ENCODE assay signal across 29 cellular contexts in genomic region chr2:101383016-101383541, GRCh38. TPM values are rescaled to one million over a fixed set of nuclear protein-coding genes. Genes with fewer than 3 reads are reported as not detected.
"Had no signal": no experiment of that assay in that cellular context is flagged by ENCODE, and none has a peak within 500 bp of the region (broad histone marks: within the 10 kb centered on the region; RNA-seq: fewer than 3 reads in every experiment).

No MANE protein-coding gene starts in this region.

- H3K36me3 Mint-ChIP-seq: activated CD4-positive, alpha-beta memory T cell treated with anti-CD3 and anti-CD28 coated beads for 36 hours; activated naive CD8-positive, alpha-beta T cell had no signal

- H3K9me3 Mint-ChIP-seq: activated CD4-positive, alpha-beta memory T cell treated with anti-CD3 and anti-CD28 coated beads for 36 hours; activated CD4-positive, alpha-beta T cell treated with anti-CD3 and anti-CD28 coated beads, Interleukin-2, amount 10 ng/mL, durations not matched to agents 24 days and 14 days; activated T-cell treated with anti-CD3 and anti-CD28 coated beads, Interleukin-2, amount 50 U/mL, for 4 hours; activated T-helper 17 cell treated with anti-CD3 and anti-CD28 coated beads, Interleukin-2, amount 50 U/mL, for 72 hours; central memory CD8-positive, alpha-beta T cell had no signal

- H3K4me1 Mint-ChIP-seq: activated T-helper 17 cell treated with anti-CD3 and anti-CD28 coated beads, Interleukin-2, amount 50 U/mL, for 72 hours had no signal

- DNase-seq: activated CD4-positive, alpha-beta memory T cell treated with anti-CD3 and anti-CD28 coated beads for 36 hours; activated CD4-positive, alpha-beta T cell treated with anti-CD3 and anti-CD28 coated beads for 36 hours; activated CD4-positive, alpha-beta T cell treated with anti-CD3 and anti-CD28 coated beads, Interleukin-2, amount 10 ng/mL, durations not matched to agents 24 days and 14 days; activated CD4-positive, CD25-positive, alpha-beta regulatory T cell; activated CD4-positive, CD25-positive, alpha-beta regulatory T cell treated with anti-CD3 and anti-CD28 coated beads, Interleukin-2, amount 50 U/mL, for 72 hours; activated CD8-positive, alpha-beta T cell treated with anti-CD3 and anti-CD28 coated beads, Interleukin-2, amount 10 ng/mL, durations not matched to agents 7 days and 5 days; activated effector memory CD4-positive, alpha-beta T cell treated with Interleukin-2 at 50 U/mL for 16 hours; activated gamma-delta T cell treated with Interleukin-2 at 50 U/mL for 16 hours; activated naive CD4-positive, alpha-beta T cell treated with anti-CD3 and anti-CD28 coated beads, Interleukin-2, amount 50 U/mL, for 16 hours; activated naive CD4-positive, alpha-beta T cell treated with Interleukin-2 at 50 U/mL for 16 hours; activated T-cell treated with anti-CD3 and anti-CD28 coated beads, Interleukin-2, amount 50 U/mL, for 4 hours; amniotic stem cell; anterior cingulate cortex; brain microvascular endothelial cell; cortex of kidney; effector CD8-positive, alpha-beta T cell; esophagus squamous epithelium; foreskin melanocyte; heart left ventricle; T-helper 2 cell had no signal

- H3K4me3 Mint-ChIP-seq: activated CD4-positive, alpha-beta memory T cell treated with anti-CD3 and anti-CD28 coated beads for 36 hours; activated CD4-positive, alpha-beta T cell treated with anti-CD3 and anti-CD28 coated beads for 36 hours; activated CD4-positive, alpha-beta T cell treated with anti-CD3 and anti-CD28 coated beads, Interleukin-2, amount 10 ng/mL, durations not matched to agents 24 days and 14 days; activated CD8-positive, alpha-beta T cell treated with anti-CD3 and anti-CD28 coated beads, Interleukin-2, amount 10 ng/mL, durations not matched to agents 7 days and 5 days; activated naive CD8-positive, alpha-beta T cell; activated T-cell treated with anti-CD3 and anti-CD28 coated beads, Interleukin-2, amount 50 U/mL, for 4 hours; activated T-helper 17 cell treated with anti-CD3 and anti-CD28 coated beads, Interleukin-2, amount 50 U/mL, for 72 hours; central memory CD8-positive, alpha-beta T cell had no signal

- FAIRE-seq: astrocyte, bronchial epithelial cell, colon had no signal

- H3K27ac Mint-ChIP-seq: activated CD4-positive, alpha-beta memory T cell treated with anti-CD3 and anti-CD28 coated beads for 36 hours; activated CD4-positive, alpha-beta T cell treated with anti-CD3 and anti-CD28 coated beads for 36 hours; activated CD4-positive, alpha-beta T cell treated with anti-CD3 and anti-CD28 coated beads, Interleukin-2, amount 10 ng/mL, durations not matched to agents 24 days and 14 days; activated CD8-positive, alpha-beta T cell treated with anti-CD3 and anti-CD28 coated beads, Interleukin-2, amount 10 ng/mL, durations not matched to agents 7 days and 5 days; activated naive CD8-positive, alpha-beta T cell; activated T-helper 17 cell treated with anti-CD3 and anti-CD28 coated beads, Interleukin-2, amount 50 U/mL, for 72 hours had no signal

- H3K27ac ChIP-seq: brain microvascular endothelial cell, epithelial cell of prostate, esophagus squamous epithelium, heart left ventricle had no signal

- ATAC-seq: activated CD4-positive, alpha-beta T cell treated with anti-CD3 and anti-CD28 coated beads for 36 hours; activated CD8-positive, alpha-beta T cell treated with anti-CD3 and anti-CD28 coated beads, Interleukin-2, amount 10 ng/mL, durations not matched to agents 7 days and 5 days; activated T-cell treated with anti-CD3 and anti-CD28 coated beads, Interleukin-2, amount 50 U/mL, for 4 hours; activated T-helper 17 cell treated with anti-CD3 and anti-CD28 coated beads, Interleukin-2, amount 50 U/mL, for 72 hours; heart left ventricle had no signal

- H3K4me3 ChIP-seq: esophagus squamous epithelium, heart left ventricle had no signal

- H3K9me3 ChIP-seq: esophagus squamous epithelium, heart left ventricle had no signal

- H3K36me3 ChIP-seq: brain microvascular endothelial cell, esophagus squamous epithelium, heart left ventricle had no signal

RNA-seq across cellular contexts. Expression of gene CREG2, which starts 4.2 kb away (rescaled TPM):
- total RNA-seq: activated CD4-positive, alpha-beta memory T cell treated with anti-CD3 and anti-CD28 coated beads for 36 hours; activated CD4-positive, alpha-beta T cell treated with anti-CD3 and anti-CD28 coated beads for 36 hours; activated CD4-positive, alpha-beta T cell treated with anti-CD3 and anti-CD28 coated beads, Interleukin-2, amount 10 ng/mL, durations not matched to agents 24 days and 14 days; activated CD8-positive, alpha-beta memory T cell treated with anti-CD3 and anti-CD28 coated beads for 36 hours; activated CD8-positive, alpha-beta T cell treated with anti-CD3 and anti-CD28 coated beads, Interleukin-2, amount 10 ng/mL, durations not matched to agents 7 days and 5 days; activated T-cell treated with anti-CD3 and anti-CD28 coated beads, Interleukin-2, amount 50 U/mL, for 4 hours; activated T-helper 17 cell treated with anti-CD3 and anti-CD28 coated beads, Interleukin-2, amount 50 U/mL, for 72 hours; fibroblast of villous mesenchyme had no signal
- polyA plus RNA-seq: heart left ventricle had no signal
